Comparison of ENCODE assay signal across 10 cellular contexts in the genomic region with DNA sequence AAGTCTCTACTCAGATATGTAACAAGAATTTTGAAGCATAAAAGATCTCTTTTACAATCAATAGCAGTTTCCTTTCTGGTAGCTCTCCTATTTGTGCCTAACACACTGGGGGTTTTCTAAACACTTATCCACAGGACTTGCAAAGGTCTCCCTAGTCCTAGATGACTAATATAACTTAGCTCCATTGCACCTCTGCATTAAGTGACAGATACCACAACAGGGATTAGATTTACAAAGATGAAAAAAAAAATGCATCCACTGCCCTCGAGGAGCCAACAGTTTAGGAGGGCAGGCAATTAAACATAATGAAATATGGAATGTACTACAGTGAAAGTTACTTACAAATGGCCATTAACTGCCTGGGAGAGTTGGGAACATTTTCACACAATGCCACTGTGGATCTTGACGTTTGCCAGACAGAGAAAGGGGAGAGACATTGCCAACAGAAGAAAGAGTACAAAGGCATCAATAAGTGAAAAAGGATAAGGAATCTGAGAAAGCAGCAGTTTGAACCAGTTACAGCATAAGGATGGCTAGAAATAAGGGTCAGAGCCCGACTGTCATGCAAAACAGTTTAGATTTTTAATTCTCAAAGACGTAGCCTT. TPM values are rescaled to one million over a fixed set of nuclear protein-coding genes. Genes with fewer than 3 reads are reported as not detected.
A peak's percentile ranks its signal among the peaks of the same experiment; 100 is the strongest.
DNase-seq lines count a peak whose midpoint lies in the region; ATAC-seq and TF ChIP-seq lines count a peak whose summit lies in the region.
"Had no signal": no experiment of that assay in that cellular context is flagged by ENCODE, and none has a peak within 500 bp of the region (broad histone marks: within the 10 kb centered on the region; RNA-seq: fewer than 3 reads in every experiment).

No MANE protein-coding gene starts in this region.

- H3K27me3 ChIP-seq in SU-DHL-6 (ENCODE audit: low read length): no peaks in the 10 kb centered on the region
- H3K27me3 ChIP-seq in foreskin keratinocyte: no peaks in the 10 kb centered on the region
- H3K27me3 ChIP-seq in MM.1S (replicated peaks; ENCODE audit: insufficient read depth, low read length): no peaks in the 10 kb centered on the region
- H3K27me3 ChIP-seq: SJCRH30 had no signal

- POLR2A ChIA-PET in RWPE1 (lab: Yijun Ruan, JAX; ENCODE audit: low non-redundant PET): no interaction called here

- H3K79me2 ChIP-seq in SU-DHL-6 (ENCODE audit: insufficient read depth, low read length) (peaks cover 100% of the 10 kb centered on the region), MM.1S (ENCODE audit: low read length) (peaks cover 100% of the 10 kb centered on the region)

- H2AFZ ChIP-seq in SU-DHL-6 (ENCODE audit: low read depth, low read length, severe bottlenecking) (no peak overlapping the region), MM.1S (ENCODE audit: low read length) (no peak overlapping the region)

- H3K9me3 Mint-ChIP-seq in activated T-cell treated with anti-CD3 and anti-CD28 coated beads, Interleukin-2, amount 50 U/mL, for 72 hours: no peaks in the 10 kb centered on the region
- H3K9me3 Mint-ChIP-seq in stimulated activated naive B cell treated with anti-CD40 and anti-IgM and Interleukin-4, amounts not matched to agents 10 μg/mL and 1 μg/mL and 100 μg/mL, for 72 hours: no peaks in the 10 kb centered on the region

- H3K9ac ChIP-seq in SU-DHL-6 (ENCODE audit: low read length) (no peak overlapping the region), MM.1S (ENCODE audit: low read length) (no peak overlapping the region)

- H3K9me3 ChIP-seq in SU-DHL-6 (ENCODE audit: insufficient read depth, low read length): no peaks in the 10 kb centered on the region
- no peaks in the 10 kb centered on the region for H3K9me3 ChIP-seq in MM.1S (replicated peaks; ENCODE audit: insufficient read depth, low read length)
- H3K9me3 ChIP-seq: SJCRH30 had no signal

- H4K20me1 ChIP-seq in SU-DHL-6 (ENCODE audit: low read depth, low read length) (peaks cover 74% of the 10 kb centered on the region), MM.1S (ENCODE audit: insufficient read depth, low read length) (peaks cover 91% of the 10 kb centered on the region)

- no peaks in the 10 kb centered on the region for H3K27me3 Mint-ChIP-seq in activated T-cell treated with anti-CD3 and anti-CD28 coated beads, Interleukin-2, amount 50 U/mL, for 72 hours (ENCODE audit: low read depth)
- no peaks in the 10 kb centered on the region for H3K27me3 Mint-ChIP-seq in stimulated activated naive B cell treated with anti-CD40 and anti-IgM and Interleukin-4, amounts not matched to agents 10 μg/mL and 1 μg/mL and 100 μg/mL, for 72 hours

- CTCF ChIA-PET in RWPE1 (lab: Yijun Ruan, JAX): no interaction called here

- H3K36me3 ChIP-seq in SU-DHL-6 (ENCODE audit: low read length) (no peaks in the 10 kb centered on the region; the same call in 1 of the 2 replicates), MM.1S (replicated peaks; ENCODE audit: insufficient read depth, low read length) (no peaks in the 10 kb centered on the region)

- H3F3A ChIP-seq in SU-DHL-6 (ENCODE audit: insufficient read depth) (peaks cover 25% of the 10 kb centered on the region; the same call in 1 of the 2 replicates), MM.1S (ENCODE audit: insufficient read depth, low read length) (no peaks in the 10 kb centered on the region)

- ATAC-seq in activated T-cell treated with anti-CD3 and anti-CD28 coated beads, Interleukin-2, amount 50 U/mL, for 72 hours (replicated peaks in 1 of 2): no peak
- ATAC-seq in foreskin keratinocyte: peak; percentile 26
- ATAC-seq in stimulated activated naive B cell treated with anti-CD40 and anti-IgM and Interleukin-4, amounts not matched to agents 10 μg/mL and 1 μg/mL and 100 μg/mL, for 72 hours (replicated peaks): peak; percentile 19 to 55

- peak overlapping the region; percentile 30 for H3K4me2 ChIP-seq in SU-DHL-6 (ENCODE audit: low read depth, low read length, poor library complexity, severe bottlenecking)
- no peak overlapping the region for H3K4me2 ChIP-seq in MM.1S (ENCODE audit: low read depth, low read length)

- H3K27ac Mint-ChIP-seq in activated T-cell treated with anti-CD3 and anti-CD28 coated beads, Interleukin-2, amount 50 U/mL, for 72 hours: peak overlapping the region; percentile 63
- H3K27ac Mint-ChIP-seq in stimulated activated naive B cell treated with anti-CD40 and anti-IgM and Interleukin-4, amounts not matched to agents 10 μg/mL and 1 μg/mL and 100 μg/mL, for 72 hours: peak overlapping the region; percentile 4

- H3K4me1 Mint-ChIP-seq in activated T-cell treated with anti-CD3 and anti-CD28 coated beads, Interleukin-2, amount 50 U/mL, for 72 hours (ENCODE audit: low read depth): peaks cover 77% of the 10 kb centered on the region
- H3K4me1 Mint-ChIP-seq in stimulated activated naive B cell treated with anti-CD40 and anti-IgM and Interleukin-4, amounts not matched to agents 10 μg/mL and 1 μg/mL and 100 μg/mL, for 72 hours: peaks cover 36 to 74% of the 10 kb centered on the region in 2 donors

- H3K4me1 ChIP-seq in foreskin keratinocyte (peaks cover 55% of the 10 kb centered on the region), MM.1S (ENCODE audit: low read length) (no peaks in the 10 kb centered on the region)

- peaks cover 0 to 9% of the 10 kb centered on the region in 2 donors for H3K36me3 Mint-ChIP-seq in activated T-cell treated with anti-CD3 and anti-CD28 coated beads, Interleukin-2, amount 50 U/mL, for 72 hours (ENCODE audit: insufficient read depth in 2 of 2)
- H3K36me3 Mint-ChIP-seq in stimulated activated naive B cell treated with anti-CD40 and anti-IgM and Interleukin-4, amounts not matched to agents 10 μg/mL and 1 μg/mL and 100 μg/mL, for 72 hours: peaks cover 11 to 21% of the 10 kb centered on the region in 2 donors

- H3K4me3 ChIP-seq in SU-DHL-6 (ENCODE audit: insufficient read depth, low read length, poor library complexity, severe bottlenecking) (no peak overlapping the region), MM.1S (ENCODE audit: low read length) (no peak overlapping the region)
- H3K4me3 ChIP-seq: SJCRH30 had no signal

- H3K4me3 Mint-ChIP-seq in activated T-cell treated with anti-CD3 and anti-CD28 coated beads, Interleukin-2, amount 50 U/mL, for 72 hours: peak overlapping the region; percentile 0 to 56
- H3K4me3 Mint-ChIP-seq in stimulated activated naive B cell treated with anti-CD40 and anti-IgM and Interleukin-4, amounts not matched to agents 10 μg/mL and 1 μg/mL and 100 μg/mL, for 72 hours: no peak overlapping the region

- DNase-seq in activated T-cell treated with anti-CD3 and anti-CD28 coated beads, Interleukin-2, amount 50 U/mL, for 72 hours: no peak
- DNase-seq in activated T-cell treated with anti-CD3 and anti-CD28 coated beads for 4 hours: no peak
- DNase-seq in foreskin keratinocyte: no peak
- no peak for DNase-seq in stimulated activated naive B cell treated with anti-CD40 and anti-IgM and Interleukin-4, amounts not matched to agents 10 μg/mL and 1 μg/mL and 100 μg/mL, for 72 hours
- no peak for DNase-seq in RWPE1 (ENCODE audit: low spot score)
- no peak for DNase-seq in Kasumi-1 (lab: John Stamatoyannopoulos, UW)
- DNase-seq in MM.1S: no peak
- DNase-seq: nucleus accumbens, SJCRH30 had no signal

- no peaks in the 10 kb centered on the region for H3K9me2 ChIP-seq in SU-DHL-6 (replicated peaks; ENCODE audit: insufficient read depth, low read length)
- H3K9me2 ChIP-seq in MM.1S (replicated peaks; ENCODE audit: insufficient read depth, low read length): no peaks in the 10 kb centered on the region

- TF ChIP-seq CTCF in SU-DHL-6 (IDR thresholded peaks at IDR 0.05; ENCODE audit: insufficient read depth, low read length, poor library complexity, severe bottlenecking): no peak
- no peak for TF ChIP-seq CTCF in foreskin keratinocyte (conservative IDR thresholded peaks at IDR 0.05)
- TF ChIP-seq CTCF in RWPE1 (conservative IDR thresholded peaks at IDR 0.05; ENCODE audit: low read depth): no peak
- TF ChIP-seq CTCF in MM.1S (IDR thresholded peaks at IDR 0.05; ENCODE audit: low read length): no peak

- H3K27ac ChIP-seq in SU-DHL-6 (ENCODE audit: low read depth, low read length) (no peak overlapping the region), foreskin keratinocyte (no peak overlapping the region), RWPE1 (no peak overlapping the region), MM.1S (ENCODE audit: low read length) (no peak overlapping the region)
- H3K27ac ChIP-seq: SJCRH30 had no signal

RNA-seq across cellular contexts. Expression of gene PPP3R1, which starts 14.3 kb away (rescaled TPM):
- 10 to 100 TPM; 81.1 to 83.8 TPM for total RNA-seq in activated T-cell treated with anti-CD3 and anti-CD28 coated beads, Interleukin-2, amount 50 U/mL, for 72 hours
- total RNA-seq in foreskin keratinocyte: 49.5 and 50.2 TPM in 2 replicates
- polyA plus RNA-seq in foreskin keratinocyte: 21.0 and 25.2 TPM in 2 replicates

Comparison
In these comparisons a context has a peak if more than half of its experiments do, and no peak if none do; other contexts are left out.
1. ATAC-seq: peak in foreskin keratinocyte (single experiment) and stimulated activated naive B cell treated with anti-CD40 and anti-IgM and Interleukin-4, amounts not matched to agents 10 μg/mL and 1 μg/mL and 100 μg/mL, for 72 hours (2 of 2); none in activated T-cell treated with anti-CD3 and anti-CD28 coated beads, Interleukin-2, amount 50 U/mL, for 72 hours (0 of 2).
2. H3K4me3 Mint-ChIP-seq: peak in activated T-cell treated with anti-CD3 and anti-CD28 coated beads, Interleukin-2, amount 50 U/mL, for 72 hours (2 of 2); none in stimulated activated naive B cell treated with anti-CD40 and anti-IgM and Interleukin-4, amounts not matched to agents 10 μg/mL and 1 μg/mL and 100 μg/mL, for 72 hours (0 of 2).